ENCODE assay signal across 15 cellular contexts in genomic region chr10:96672491-96673175, GRCh38. TPM values are rescaled to one million over a fixed set of nuclear protein-coding genes. Genes with fewer than 3 reads are reported as not detected.
DNase-seq lines count a peak whose midpoint lies in the region; ATAC-seq and TF ChIP-seq lines count a peak whose summit lies in the region.
"Had no signal": no experiment of that assay in that cellular context is flagged by ENCODE, and none has a peak within 500 bp of the region (broad histone marks: within the 10 kb centered on the region; RNA-seq: fewer than 3 reads in every experiment).

No MANE protein-coding gene starts in this region.

- H3K9me2 ChIP-seq in OCI-LY1 (ENCODE audit: low read depth, low read length) = no peaks in the 10 kb centered on the region

- no peaks in the 10 kb centered on the region for H4K20me1 ChIP-seq in OCI-LY1 (ENCODE audit: insufficient read depth, low read length)

- H3K4me1 Mint-ChIP-seq in CD14-positive monocyte = peaks cover 77% of the 10 kb centered on the region

- H3K4me3 Mint-ChIP-seq in CD14-positive monocyte = peak overlapping the region in 1 of 2 donors; percentile 30
- H3K4me3 Mint-ChIP-seq: naive thymus-derived CD4-positive, alpha-beta T cell had no signal

- peaks cover 63% of the 10 kb centered on the region for H3K79me2 ChIP-seq in OCI-LY1 (ENCODE audit: insufficient read depth, low read length)

- H3K4me1 ChIP-seq in OCI-LY1 (ENCODE audit: insufficient read depth, low read length, severe bottlenecking) = peaks cover 98% of the 10 kb centered on the region
- no peaks in the 10 kb centered on the region for H3K4me1 ChIP-seq in prostate gland (replicated peaks)

- TF ChIP-seq CTCF in CD14-positive monocyte (IDR thresholded peaks at IDR 0.05) = no peak
- TF ChIP-seq CTCF in OCI-LY1 (IDR thresholded peaks at IDR 0.05; ENCODE audit: low read length) = no peak
- TF ChIP-seq CTCF in prostate gland (IDR thresholded peaks at IDR 0.05) = no peak

- H3K36me3 ChIP-seq in OCI-LY1 (ENCODE audit: insufficient read depth, low read length) = peaks cover 5% of the 10 kb centered on the region; the same call in 1 of the 2 replicates
- no peaks in the 10 kb centered on the region for H3K36me3 ChIP-seq in prostate gland
- H3K36me3 ChIP-seq: adrenal gland had no signal

- H3K4me3 ChIP-seq in OCI-LY1 (ENCODE audit: low read depth, low read length, poor library complexity, severe bottlenecking) = peak overlapping the region; percentile 39
- H3K4me3 ChIP-seq in prostate gland = no peak overlapping the region

- peak overlapping the region; percentile 97 to 100 (median 98) for H3K27ac Mint-ChIP-seq in CD14-positive monocyte

- ATAC-seq in HG03342 (IDR thresholded peaks at IDR 0.05; ENCODE audit: unreplicated experiment) (no peak), HG02759 (IDR thresholded peaks at IDR 0.05; ENCODE audit: unreplicated experiment) (no peak)

- H3F3A ChIP-seq in OCI-LY1 (ENCODE audit: insufficient read depth, low read length) = no peaks in the 10 kb centered on the region

- H3K4me2 ChIP-seq in OCI-LY1 (ENCODE audit: low read length) = peak overlapping the region; percentile 71

- intact Hi-C loops in CD14-positive monocyte (cut with micrococcal nuclease) (loop anchor here in 1 of 2 donors (1.0 kb wide), 1 partner anchor 15 kb away; no protein-coding TSS in a partner anchor), prostate gland (cut with DNase I) (no loop called here)

- H3K9me3 Mint-ChIP-seq in CD14-positive monocyte = no peaks in the 10 kb centered on the region
- H3K9me3 Mint-ChIP-seq: naive thymus-derived CD4-positive, alpha-beta T cell had no signal

- no peaks in the 10 kb centered on the region for H3K27me3 ChIP-seq in OCI-LY1 (ENCODE audit: insufficient read depth, low read length)
- no peaks in the 10 kb centered on the region for H3K27me3 ChIP-seq in prostate gland (replicated peaks; ENCODE audit: insufficient read depth)
- H3K27me3 ChIP-seq: adrenal gland had no signal

- 84% methylated on average over 4 of the region's 4 CpGs for WGBS in prostate gland

- no peak for DNase-seq in CD14-positive monocyte (ENCODE audit: low spot score)
- DNase-seq in left kidney (ENCODE audit: low read depth, low spot score) = peak; percentile 68
- DNase-seq in prostate gland (ENCODE audit: low spot score) = no peak
- no peak for DNase-seq in effector CD8-positive, alpha-beta T cell (lab: John Stamatoyannopoulos, UW)
- DNase-seq in OCI-M1 (lab: John Stamatoyannopoulos, UW) = no peak
- DNase-seq: activated CD4-positive, alpha-beta T cell treated with anti-CD3 and anti-CD28 coated beads for 1 hour; naive thymus-derived CD4-positive, alpha-beta T cell; NCI-H187; NCI-H526 treated with DMSO at 0.1 percent for 48 hours; stimulated activated CD4-positive, alpha-beta T cell treated with anti-CD3 and anti-CD28 coated beads, Interleukin-4, amount 100 ng/mL, for 4 hours had no signal

- peaks cover 36 to 47% of the 10 kb centered on the region in 2 donors for H3K36me3 Mint-ChIP-seq in CD14-positive monocyte
- H3K36me3 Mint-ChIP-seq: naive thymus-derived CD4-positive, alpha-beta T cell had no signal

- peak overlapping the region; percentile 21; the same call in 1 of the 2 replicates for H3K9ac ChIP-seq in OCI-LY1 (ENCODE audit: low read length)

- TF ChIP-seq POLR2A in prostate gland (IDR thresholded peaks at IDR 0.05) = no peak

- H3K27me3 Mint-ChIP-seq in CD14-positive monocyte (ENCODE audit: low read depth in 3 of 3) = peaks cover 0 to 3% (median 0%) of the 10 kb centered on the region in 3 donors
- H3K27me3 Mint-ChIP-seq: naive thymus-derived CD4-positive, alpha-beta T cell had no signal

- H3K9me3 ChIP-seq in OCI-LY1 (ENCODE audit: low read length) (no peaks in the 10 kb centered on the region), prostate gland (no peaks in the 10 kb centered on the region)
- H3K9me3 ChIP-seq: adrenal gland had no signal

- no peak overlapping the region for H2AFZ ChIP-seq in OCI-LY1 (ENCODE audit: low read length)

- peak overlapping the region; percentile 89 for H3K27ac ChIP-seq in OCI-LY1 (ENCODE audit: low read depth, low read length, poor library complexity, severe bottlenecking)
- peak overlapping the region; percentile 43 to 57 for H3K27ac ChIP-seq in prostate gland

RNA-seq across cellular contexts. Expression of gene PIK3AP1, which starts 47.7 kb away (rescaled TPM):
- polyA plus RNA-seq in CD14-positive monocyte = 100 to 1,000 TPM in 1 of 2 donors, 10 to 100 TPM in 1; 95.5 to 157 TPM
- total RNA-seq in prostate gland = 10 to 100 TPM in 1 of 2 donors, 1 to 10 TPM in 1; 3.8 to 15.6 TPM
- polyA plus RNA-seq: keratinocyte had no signal
